In genomic region chr15:80483656-80484055, GRCh38 we compare ENCODE assay signal across 18 cellular contexts.
A peak's percentile ranks its signal among the peaks of the same experiment; 100 is the strongest.
DNase-seq lines count a peak whose midpoint lies in the region; ATAC-seq and TF ChIP-seq lines count a peak whose summit lies in the region.
"Had no signal": no experiment of that assay in that cellular context is flagged by ENCODE, and none has a peak within 500 bp of the region (broad histone marks: within the 10 kb centered on the region; RNA-seq: fewer than 3 reads in every experiment).

No MANE protein-coding gene starts in this region.

- no peak for DNase-seq in AG04450 (ENCODE audit: low read depth, low spot score)
- DNase-seq in fibroblast of lung (ENCODE audit: low read depth in 2 of 2) = peak in 1 of 2 donors; percentile 85
- no peak for DNase-seq in osteoblast (ENCODE audit: insufficient read length, low spot score, missing footprints)
- no peak for DNase-seq in DMS153 treated with DMSO at 0.1 percent for 48 hours (lab: John Stamatoyannopoulos, UW; ENCODE audit: unreplicated experiment)
- DNase-seq in NCI-H345 treated with DMSO at 0.1 percent for 48 hours (lab: John Stamatoyannopoulos, UW; ENCODE audit: unreplicated experiment) = no peak
- DNase-seq in activated naive CD4-positive, alpha-beta T cell treated with Interleukin-2 at 50 U/mL for 16 hours = no peak
- DNase-seq: DMS153, NCI-H1048, NCI-H146, NCI-H2081 treated with DMSO at 0.1 percent for 48 hours, NCI-H345, NCI-H774, SHP77 had no signal

- H3K4me3 ChIP-seq in AG04450 (ENCODE audit: low read depth, low read length) (no peak overlapping the region), fibroblast of lung (replicated peaks in 1 of 4; ENCODE audit: control extremely low read depth in 1 of 4, insufficient read depth in 1 of 4, low read depth in 3 of 4, low read length in 4 of 4) (no peak overlapping the region), osteoblast (ENCODE audit: insufficient read depth, low read length) (no peak overlapping the region)
- H3K4me3 ChIP-seq: K562 had no signal

- no peaks in the 10 kb centered on the region for H3K27me3 Mint-ChIP-seq in brain

- H3K79me2 ChIP-seq in fibroblast of lung (ENCODE audit: control insufficient read depth, insufficient read depth, low read length) = no peaks in the 10 kb centered on the region
- H3K79me2 ChIP-seq in osteoblast (ENCODE audit: insufficient read depth, low read length) = no peaks in the 10 kb centered on the region

- peaks cover 47% of the 10 kb centered on the region for H3K4me1 Mint-ChIP-seq in brain

- H3K4me3 Mint-ChIP-seq in brain = no peak overlapping the region

- H2AFZ ChIP-seq in fibroblast of lung (ENCODE audit: low read length) (no peak overlapping the region), osteoblast (ENCODE audit: low read length) (no peak overlapping the region)

- H3K27ac Mint-ChIP-seq in brain = peak overlapping the region in 4 of 5 experiments; percentile 10 to 63 (median 52)

- CTCF ChIA-PET in AG04450 (lab: Charles Lee) = interaction anchor here (1.0 to 2.2 kb wide), 2 partner anchors 8 to 27 kb away, joined by 4 to 10 read pairs; no protein-coding TSS in a partner anchor

- H3K36me3 ChIP-seq in fibroblast of lung (ENCODE audit: control insufficient read depth, insufficient read depth, low read length) (no peaks in the 10 kb centered on the region), osteoblast (ENCODE audit: insufficient read depth, low read length) (no peaks in the 10 kb centered on the region)

- no peak overlapping the region for H3K4me2 ChIP-seq in fibroblast of lung (ENCODE audit: extremely low read depth, insufficient read depth, low read length)
- H3K4me2 ChIP-seq in osteoblast (ENCODE audit: insufficient read depth, low read length) = no peak overlapping the region

- H3K9ac ChIP-seq in fibroblast of lung (ENCODE audit: insufficient read depth, low read length) = no peak overlapping the region

- no peaks in the 10 kb centered on the region for H3K9me3 Mint-ChIP-seq in brain

- no peak for TF ChIP-seq CTCF in AG04450 (IDR thresholded peaks at IDR 0.05; ENCODE audit: low read depth, low read length)
- no peak for TF ChIP-seq CTCF in brain (conservative IDR thresholded peaks at IDR 0.05)
- no peak for TF ChIP-seq CTCF in fibroblast of lung (conservative IDR thresholded peaks at IDR 0.05 in 1 of 2, IDR thresholded peaks at IDR 0.05 in 1 of 2; ENCODE audit: low read depth in 1 of 2, low read length in 2 of 2)
- no peak for TF ChIP-seq CTCF in osteoblast (IDR thresholded peaks at IDR 0.05; ENCODE audit: extremely low read depth, low read depth, low read length)

- peaks cover 32% of the 10 kb centered on the region for H3K36me3 Mint-ChIP-seq in brain

- H3K27ac ChIP-seq in AG04450 (ENCODE audit: low read depth, low read length) (peak overlapping the region; percentile 80), fibroblast of lung (ENCODE audit: insufficient read depth, low read length) (peak overlapping the region; percentile 64), osteoblast (ENCODE audit: low read depth, low read length) (peak overlapping the region; percentile 88)
- H3K27ac ChIP-seq: C4-2B had no signal

- POLR2A ChIA-PET in AG04450 (lab: Yijun Ruan, JAX) = interaction anchor here (0.6 to 1.3 kb wide), 5 partner anchors 8 to 76 kb away, joined by 3 read pairs; no protein-coding TSS in a partner anchor

- no peak for ATAC-seq in HG03439 (IDR thresholded peaks at IDR 0.05; ENCODE audit: unreplicated experiment)
- ATAC-seq: HCT116, K562 had no signal

- H4K20me1 ChIP-seq in fibroblast of lung (ENCODE audit: control insufficient read depth, extremely low read depth, insufficient read depth, low read length) (no peaks in the 10 kb centered on the region), osteoblast (ENCODE audit: insufficient read depth, low read length) (no peaks in the 10 kb centered on the region)

- H3K9me3 ChIP-seq in AG04450 (ENCODE audit: control insufficient read depth, insufficient read depth, low read length) = no peaks in the 10 kb centered on the region
- H3K9me3 ChIP-seq in fibroblast of lung (ENCODE audit: control insufficient read depth, insufficient read depth, low read depth, low read length) = no peaks in the 10 kb centered on the region
- H3K9me3 ChIP-seq in osteoblast (ENCODE audit: low read depth, low read length) = no peaks in the 10 kb centered on the region

- H3K27me3 ChIP-seq in AG04450 (ENCODE audit: control insufficient read depth, insufficient read depth, low read length) (no peaks in the 10 kb centered on the region), fibroblast of lung (ENCODE audit: control insufficient read depth, insufficient read depth, low read length) (no peaks in the 10 kb centered on the region), osteoblast (ENCODE audit: insufficient read depth, low read length) (no peaks in the 10 kb centered on the region)

- H3K4me1 ChIP-seq in fibroblast of lung (ENCODE audit: control insufficient read depth, extremely low read depth, insufficient read depth, low read length) = peaks cover 63% of the 10 kb centered on the region
- peaks cover 66% of the 10 kb centered on the region for H3K4me1 ChIP-seq in osteoblast (ENCODE audit: insufficient read depth, low read length)
